In genomic region chrX:51568586-51568985, GRCh38 we compare ENCODE assay signal across 24 cellular contexts. TPM values are rescaled to one million over a fixed set of nuclear protein-coding genes. Genes with fewer than 3 reads are reported as not detected.
A peak's percentile ranks its signal among the peaks of the same experiment; 100 is the strongest.
DNase-seq lines count a peak whose midpoint lies in the region; ATAC-seq and TF ChIP-seq lines count a peak whose summit lies in the region.
"Had no signal": no experiment of that assay in that cellular context is flagged by ENCODE, and none has a peak within 500 bp of the region (broad histone marks: within the 10 kb centered on the region; RNA-seq: fewer than 3 reads in every experiment).

No MANE protein-coding gene starts in this region.

- H3K27me3 ChIP-seq in PC-3 (ENCODE audit: low read length), result no peaks in the 10 kb centered on the region
- H3K27me3 ChIP-seq in osteoblast (ENCODE audit: insufficient read depth, low read length), result peaks cover 6% of the 10 kb centered on the region
- H3K27me3 ChIP-seq in effector memory CD4-positive, alpha-beta T cell (replicated peaks; ENCODE audit: control insufficient read depth, insufficient read depth, low read length, poor library complexity, severe bottlenecking), result peaks cover 5% of the 10 kb centered on the region
- H3K27me3 ChIP-seq: esophagus muscularis mucosa, left lung had no signal

- H3K36me3 ChIP-seq in PC-3 (ENCODE audit: low read depth, low read length) (no peaks in the 10 kb centered on the region), osteoblast (ENCODE audit: insufficient read depth, low read length) (no peaks in the 10 kb centered on the region)
- H3K36me3 ChIP-seq in effector memory CD4-positive, alpha-beta T cell (ENCODE audit: control insufficient read depth, insufficient read depth, low read length), result no peaks in the 10 kb centered on the region
- H3K36me3 ChIP-seq: BLaER1 treated with 17β-estradiol and CSF1 and Interleukin-3, amounts not matched to agents 10 nM and 100 nM; esophagus muscularis mucosa; left lung; stomach had no signal

- TF ChIP-seq CTCF in PC-3 (conservative IDR thresholded peaks at IDR 0.05; ENCODE audit: low read depth, low read length) (no peak), epithelial cell of esophagus (IDR thresholded peaks at IDR 0.05; ENCODE audit: insufficient read depth, low read depth, low read length, missing control alignments) (no peak), osteoblast (IDR thresholded peaks at IDR 0.05; ENCODE audit: extremely low read depth, low read depth, low read length) (no peak), coronary artery (IDR thresholded peaks at IDR 0.05) (no peak)

- H2AFZ ChIP-seq in PC-3 (ENCODE audit: low read length) (no peak overlapping the region), osteoblast (ENCODE audit: low read length) (peak overlapping the region; percentile 25)
- H2AFZ ChIP-seq: PC-9 had no signal

- no peaks in the 10 kb centered on the region for H3F3A ChIP-seq in PC-3 (ENCODE audit: low read length, unreplicated experiment)

- H3K4me3 ChIP-seq in PC-3 (ENCODE audit: low read length), result no peak overlapping the region
- no peak overlapping the region for H3K4me3 ChIP-seq in epithelial cell of esophagus (ENCODE audit: low read length)
- H3K4me3 ChIP-seq in osteoblast (ENCODE audit: insufficient read depth, low read length), result no peak overlapping the region
- H3K4me3 ChIP-seq in coronary artery, result no peak overlapping the region
- H3K4me3 ChIP-seq in effector memory CD4-positive, alpha-beta T cell (ENCODE audit: insufficient read depth, low read depth, low read length, poor library complexity, severe bottlenecking), result no peak overlapping the region
- H3K4me3 ChIP-seq: BLaER1 treated with 17β-estradiol and CSF1 and Interleukin-3, amounts not matched to agents 10 nM and 100 nM; esophagus muscularis mucosa; left lung; PC-9; stomach had no signal

- H3K27ac ChIP-seq in PC-3 (ENCODE audit: low read length) (peak overlapping the region; percentile 78), osteoblast (ENCODE audit: low read depth, low read length) (peak overlapping the region; percentile 59), coronary artery (no peak overlapping the region)
- H3K27ac ChIP-seq in effector memory CD4-positive, alpha-beta T cell (ENCODE audit: insufficient read depth, low read length, poor library complexity, severe bottlenecking), result no peak overlapping the region
- H3K27ac ChIP-seq: BLaER1 treated with 17β-estradiol and CSF1 and Interleukin-3, amounts not matched to agents 10 nM and 100 nM; esophagus muscularis mucosa; left lung; PC-9; stomach had no signal

- H3K4me1 ChIP-seq in PC-3 (ENCODE audit: insufficient read depth, low read length) (peaks cover 25% of the 10 kb centered on the region), osteoblast (ENCODE audit: insufficient read depth, low read length) (peaks cover 9% of the 10 kb centered on the region)
- no peaks in the 10 kb centered on the region for H3K4me1 ChIP-seq in effector memory CD4-positive, alpha-beta T cell (ENCODE audit: control insufficient read depth, insufficient read depth, low read length, poor library complexity, severe bottlenecking)
- H3K4me1 ChIP-seq: BLaER1 treated with 17β-estradiol and CSF1 and Interleukin-3, amounts not matched to agents 10 nM and 100 nM; esophagus muscularis mucosa; left lung; stomach had no signal

- peak; percentile 54 for DNase-seq in Daoy (ENCODE audit: low read depth)
- DNase-seq in PC-3, result peak; percentile 87
- peak; percentile 87 for DNase-seq in epithelial cell of esophagus (ENCODE audit: low read depth)
- peak; percentile 84 for DNase-seq in osteoblast (ENCODE audit: insufficient read length, low spot score, missing footprints)
- no peak for DNase-seq in coronary artery (ENCODE audit: low spot score)
- no peak for DNase-seq in NCI-H2227 (lab: John Stamatoyannopoulos, UW; ENCODE audit: unreplicated experiment)
- no peak for DNase-seq in effector memory CD4-positive, alpha-beta T cell
- DNase-seq: activated CD4-positive, alpha-beta memory T cell treated with anti-CD3 and anti-CD28 coated beads, Interleukin-2, amount 10 ng/mL, durations not matched to agents 7 days and 5 days; amygdala; dermis blood vessel endothelial cell; DMS153; GOT3; left lung; MV-4-11; NCI-H2107; NCI-H69; PC-9; stimulated activated CD4-positive, alpha-beta T cell treated with anti-CD3 and anti-CD28 coated beads, Interleukin-15, amount 100 ng/mL, for 24 hours; stomach had no signal

- peak; percentile 97 for ATAC-seq in PC-3
- ATAC-seq in GM21423 (IDR thresholded peaks at IDR 0.05; ENCODE audit: unreplicated experiment), result no peak
- ATAC-seq: activated T-helper 17 cell treated with anti-CD3 and anti-CD28 coated beads, Interleukin-2, amount 50 U/mL, for 72 hours; left lung had no signal

- no peaks in the 10 kb centered on the region for H3K9me2 ChIP-seq in PC-3 (replicated peaks; ENCODE audit: low read length)

- H3K4me2 ChIP-seq in PC-3 (ENCODE audit: low read length) (peak overlapping the region; percentile 55), osteoblast (ENCODE audit: insufficient read depth, low read length) (no peak overlapping the region)
- H3K4me2 ChIP-seq: BLaER1 treated with 17β-estradiol and CSF1 and Interleukin-3, amounts not matched to agents 10 nM and 100 nM; PC-9 had no signal

- H3K79me2 ChIP-seq in PC-3 (ENCODE audit: low read length) (no peaks in the 10 kb centered on the region), osteoblast (ENCODE audit: insufficient read depth, low read length) (no peaks in the 10 kb centered on the region)

- POLR2A ChIA-PET in PC-3 (lab: Charles Lee; ENCODE audit: unreplicated experiment), result no interaction called here

- CTCF ChIA-PET in PC-3 (lab: Charles Lee), result no interaction called here

- H4K20me1 ChIP-seq in PC-3 (ENCODE audit: low read length), result no peaks in the 10 kb centered on the region
- H4K20me1 ChIP-seq in osteoblast (ENCODE audit: insufficient read depth, low read length), result no peaks in the 10 kb centered on the region
- H4K20me1 ChIP-seq: BLaER1 treated with 17β-estradiol and CSF1 and Interleukin-3, amounts not matched to agents 10 nM and 100 nM had no signal

- no TSS peak for BruUV-seq in PC-3 (replicated peaks; lab: Mats Ljungman, UMichigan)

- intact Hi-C loops in PC-3 (cut with micrococcal nuclease), result no loop called here

- no peaks in the 10 kb centered on the region for H3K9me3 ChIP-seq in PC-3 (ENCODE audit: low read length)
- no peaks in the 10 kb centered on the region for H3K9me3 ChIP-seq in osteoblast (ENCODE audit: low read depth, low read length)
- no peaks in the 10 kb centered on the region for H3K9me3 ChIP-seq in effector memory CD4-positive, alpha-beta T cell (ENCODE audit: control insufficient read depth, low read length)
- H3K9me3 ChIP-seq: left lung had no signal

- H3K9ac ChIP-seq in PC-3 (ENCODE audit: low read length), result no peak overlapping the region
- H3K9ac ChIP-seq: BLaER1 treated with 17β-estradiol and CSF1 and Interleukin-3, amounts not matched to agents 10 nM and 100 nM had no signal

RNA-seq across cellular contexts. Expression of gene CENPVL3, which starts 50.1 kb away (rescaled TPM):
- 4.0 and 8.2 TPM in 2 replicates for total RNA-seq in Daoy (2014; rRNA removed; shearing (Covaris generic))
- total RNA-seq in PC-3 (2014; rRNA removed) (not detected in 2 replicates), osteoblast (not detected in 2 replicates)
- total RNA-seq: activated CD4-positive, alpha-beta memory T cell treated with anti-CD3 and anti-CD28 coated beads, Interleukin-2, amount 10 ng/mL, durations not matched to agents 7 days and 5 days; activated T-helper 17 cell treated with anti-CD3 and anti-CD28 coated beads, Interleukin-2, amount 50 U/mL, for 72 hours; dermis blood vessel endothelial cell; esophagus muscularis mucosa; left lung; PC-9; posterior vena cava; stomach had no signal

Comparison
In these comparisons a context has a peak if more than half of its experiments do, and no peak if none do; other contexts are left out.
1. DNase-seq: peak in Daoy (single experiment), PC-3 (single experiment), epithelial cell of esophagus (single experiment) and osteoblast (single experiment); none in coronary artery (single experiment), NCI-H2227 (single experiment) and effector memory CD4-positive, alpha-beta T cell (0 of 3).
2. H3K27ac ChIP-seq: peak in PC-3 (single experiment) and osteoblast (single experiment); none in coronary artery (0 of 2) and effector memory CD4-positive, alpha-beta T cell (single experiment).